7 cellular contexts compared by ENCODE assay signal in the genomic region with DNA sequence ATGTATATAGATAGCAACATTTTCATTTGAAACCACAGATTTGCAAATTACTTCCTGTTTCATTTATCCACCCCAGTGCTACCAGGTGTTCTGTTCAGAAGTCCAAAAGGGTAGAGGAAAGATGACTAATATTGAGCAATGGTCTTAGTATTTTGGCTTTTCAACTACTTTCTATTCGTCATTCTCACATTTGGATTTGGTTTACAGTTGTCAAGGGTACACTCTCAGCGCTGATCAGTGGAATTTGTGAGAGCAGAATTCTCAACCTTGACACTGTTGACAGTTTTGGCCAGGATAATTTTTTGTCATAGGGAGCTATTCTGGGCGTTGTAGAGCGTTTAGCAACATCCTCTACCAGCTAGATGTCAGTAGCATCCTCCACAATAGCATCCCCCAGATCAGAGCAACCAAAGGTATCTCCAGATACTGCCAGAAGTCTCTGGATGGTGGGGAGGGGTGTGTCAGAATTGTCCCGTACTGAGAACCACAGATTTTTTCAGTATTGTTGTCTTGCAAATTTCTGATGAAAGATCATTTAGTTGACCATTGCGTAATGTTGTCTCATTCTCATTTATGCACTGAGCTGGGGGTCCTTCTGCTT. TPM values are rescaled to one million over a fixed set of nuclear protein-coding genes. Genes with fewer than 3 reads are reported as not detected.
DNase-seq lines count a peak whose midpoint lies in the region; ATAC-seq and TF ChIP-seq lines count a peak whose summit lies in the region.

No MANE protein-coding gene starts in this region.

- H3K4me3 Mint-ChIP-seq in immature natural killer cell, result no peak overlapping the region

- peaks cover 28 to 47% of the 10 kb centered on the region in 2 donors for H3K4me1 Mint-ChIP-seq in immature natural killer cell

- no peak overlapping the region for H2AFZ ChIP-seq in OCI-LY3 (ENCODE audit: low read depth, low read length)

- no peak for TF ChIP-seq CTCF in OCI-LY3 (IDR thresholded peaks at IDR 0.05; ENCODE audit: low read depth, low read length)
- TF ChIP-seq CTCF in mucosa of descending colon (IDR thresholded peaks at IDR 0.05), result no peak

- no peak for DNase-seq in immature natural killer cell
- no peak for DNase-seq in mucosa of descending colon
- no peak for DNase-seq in NCI-H446 (lab: John Stamatoyannopoulos, UW)
- no peak for DNase-seq in NCI-H446 treated with DMSO at 0.1 percent for 48 hours (lab: John Stamatoyannopoulos, UW)

- H4K20me1 ChIP-seq in OCI-LY3 (ENCODE audit: insufficient read depth, low read length), result peaks cover 24% of the 10 kb centered on the region

- no peak overlapping the region for H3K9ac ChIP-seq in OCI-LY3 (ENCODE audit: low read length)

- peaks cover 73% of the 10 kb centered on the region for H3K27me3 ChIP-seq in OCI-LY3 (ENCODE audit: low read depth, low read length)

- no peaks in the 10 kb centered on the region for H3K9me3 Mint-ChIP-seq in immature natural killer cell

- ATAC-seq in GM18909 (IDR thresholded peaks at IDR 0.05; ENCODE audit: poor library complexity, unreplicated experiment) (peak; percentile 76), HG02840 (IDR thresholded peaks at IDR 0.05; ENCODE audit: low FRiP score, unreplicated experiment) (peak; percentile 70), mucosa of descending colon (no peak)

- H3K4me2 ChIP-seq in OCI-LY3 (ENCODE audit: low read length), result peak overlapping the region; percentile 41

- peaks cover 34% of the 10 kb centered on the region for H3K4me1 ChIP-seq in OCI-LY3 (ENCODE audit: low read length)
- peaks cover 24% of the 10 kb centered on the region for H3K4me1 ChIP-seq in mucosa of descending colon (ENCODE audit: low read depth)

- no peaks in the 10 kb centered on the region for H3K9me3 ChIP-seq in OCI-LY3 (ENCODE audit: insufficient read depth, low read length)
- no peaks in the 10 kb centered on the region for H3K9me3 ChIP-seq in mucosa of descending colon

- H3K27me3 Mint-ChIP-seq in immature natural killer cell (ENCODE audit: low read depth in 3 of 3), result peaks cover 0 to 8% (median 7%) of the 10 kb centered on the region in 3 donors

- H3K36me3 ChIP-seq in OCI-LY3 (replicated peaks; ENCODE audit: low read depth, low read length) (peaks cover 6% of the 10 kb centered on the region), mucosa of descending colon (ENCODE audit: low read depth) (no peaks in the 10 kb centered on the region)

- H3K79me2 ChIP-seq in OCI-LY3 (ENCODE audit: low read length), result no peaks in the 10 kb centered on the region

- peaks cover 0 to 4% (median 3%) of the 10 kb centered on the region in 3 donors for H3K36me3 Mint-ChIP-seq in immature natural killer cell

- no peak overlapping the region for H3K27ac ChIP-seq in OCI-LY3 (ENCODE audit: low read length)

- intact Hi-C loops in mucosa of descending colon (cut with DNase I, micrococcal nuclease), result no loop called here

- H3K27ac Mint-ChIP-seq in immature natural killer cell, result peak overlapping the region in 5 of 6 donors; percentile 6 to 84 (median 64)

- peak overlapping the region; percentile 2; the same call in 1 of the 2 replicates for H3K4me3 ChIP-seq in OCI-LY3 (ENCODE audit: low read length)
- H3K4me3 ChIP-seq in mucosa of descending colon, result no peak overlapping the region

RNA-seq across cellular contexts. Expression of a gene that starts 4.2 kb away (rescaled TPM):
- 100 to 1,000 TPM in 1 of 3 donors, 10 to 100 TPM in 2; 58.6 to 111 (median 78.1) TPM for polyA plus RNA-seq in immature natural killer cell
- total RNA-seq in mucosa of descending colon, result 10 to 100 TPM; 37.0 to 44.1 (median 41.4) TPM

RNA-seq across cellular contexts. Expression of a gene that starts 33.4 kb away (rescaled TPM):
- 100 to 1,000 TPM in 1 of 3 donors, 10 to 100 TPM in 2; 35.2 to 139 (median 64.6) TPM for polyA plus RNA-seq in immature natural killer cell
- total RNA-seq in mucosa of descending colon, result 100 to 1,000 TPM; 157 to 274 (median 228) TPM
